Comparison of ENCODE assay signal across 8 cellular contexts in genomic region chr14:49867831-49868719, GRCh38. TPM values are rescaled to one million over a fixed set of nuclear protein-coding genes. Genes with fewer than 3 reads are reported as not detected.
A peak's percentile ranks its signal among the peaks of the same experiment; 100 is the strongest.
DNase-seq lines count a peak whose midpoint lies in the region; ATAC-seq and TF ChIP-seq lines count a peak whose summit lies in the region.

No MANE protein-coding gene starts in this region.

- no peaks in the 10 kb centered on the region for H4K20me1 ChIP-seq in PC-3 (ENCODE audit: low read length)

- intact Hi-C loops in PC-3 (cut with micrococcal nuclease): loop anchor here (1.0 to 5.0 kb wide), 6 partner anchors 20 to 194 kb away; no protein-coding TSS in a partner anchor

- H3K9me2 ChIP-seq in PC-3 (replicated peaks; ENCODE audit: low read length): no peaks in the 10 kb centered on the region

- H3K27ac ChIP-seq in PC-3 (ENCODE audit: low read length) (peak overlapping the region; percentile 67), muscle layer of duodenum (ENCODE audit: low read length) (peak overlapping the region; percentile 99)

- peak overlapping the region; percentile 92 for H3K4me2 ChIP-seq in PC-3 (ENCODE audit: low read length)

- no peaks in the 10 kb centered on the region for H3F3A ChIP-seq in PC-3 (ENCODE audit: low read length, unreplicated experiment)

- H3K4me3 Mint-ChIP-seq in activated T-cell treated with anti-CD3 and anti-CD28 coated beads, Interleukin-2, amount 50 U/mL, for 24 hours: peak overlapping the region; percentile 90

- H3K9ac ChIP-seq in PC-3 (ENCODE audit: low read length): peak overlapping the region; percentile 77

- POLR2A ChIA-PET in PC-3 (lab: Charles Lee; ENCODE audit: unreplicated experiment): interaction anchor here (0.5 to 1.4 kb wide), 19 partner anchors 20 to 672 kb away, joined by 3 to 22 read pairs (median 5); partner anchors contain the start of genes ARF6 and LRR1

- H3K27me3 ChIP-seq in PC-3 (ENCODE audit: low read length): no peaks in the 10 kb centered on the region
- no peaks in the 10 kb centered on the region for H3K27me3 ChIP-seq in muscle layer of duodenum (ENCODE audit: low read depth, low read length)

- H3K36me3 Mint-ChIP-seq in activated T-cell treated with anti-CD3 and anti-CD28 coated beads, Interleukin-2, amount 50 U/mL, for 24 hours (ENCODE audit: low read depth): peaks cover 9% of the 10 kb centered on the region

- H3K9me3 Mint-ChIP-seq in activated T-cell treated with anti-CD3 and anti-CD28 coated beads, Interleukin-2, amount 50 U/mL, for 24 hours: no peaks in the 10 kb centered on the region

- H3K4me3 ChIP-seq in PC-3 (ENCODE audit: low read length) (peak overlapping the region; percentile 71), muscle layer of duodenum (ENCODE audit: low read depth in 1 of 2, low read length in 2 of 2) (peak overlapping the region; percentile 59 to 82)

- in situ Hi-C loops in KBM-7 (cut with MboI; ENCODE audit: low pct_unique_long_range_greater_than_20kb, low sequenced_read_pairs): loop anchor here (25.0 kb wide), 1 partner anchor 244 kb away; the partner anchor contains the start of gene VCPKMT

- H3K79me2 ChIP-seq in PC-3 (ENCODE audit: low read length): peaks cover 4% of the 10 kb centered on the region; the same call in 1 of the 2 replicates

- ATAC-seq in GM21737 (IDR thresholded peaks at IDR 0.05; ENCODE audit: unreplicated experiment) (peak; percentile 83), PC-3 (peak; percentile 95), esophagus mucosa (peak; percentile 97)

- peaks cover 33% of the 10 kb centered on the region for H3K4me1 Mint-ChIP-seq in activated T-cell treated with anti-CD3 and anti-CD28 coated beads, Interleukin-2, amount 50 U/mL, for 24 hours (ENCODE audit: low read depth)

- TF ChIP-seq CTCF in PC-3 (conservative IDR thresholded peaks at IDR 0.05; ENCODE audit: low read depth, low read length): no peak

- peak overlapping the region; percentile 99 for H2AFZ ChIP-seq in PC-3 (ENCODE audit: low read length)

- H3K4me1 ChIP-seq in PC-3 (ENCODE audit: insufficient read depth, low read length): peaks cover 33% of the 10 kb centered on the region
- peaks cover 0 to 10% of the 10 kb centered on the region in 2 donors for H3K4me1 ChIP-seq in muscle layer of duodenum (ENCODE audit: control insufficient read depth in 1 of 2, insufficient read depth in 2 of 2, low read length in 2 of 2)

- peak overlapping the region; percentile 96 for H3K27ac Mint-ChIP-seq in activated T-cell treated with anti-CD3 and anti-CD28 coated beads, Interleukin-2, amount 50 U/mL, for 24 hours

- H3K36me3 ChIP-seq in PC-3 (ENCODE audit: low read depth, low read length): no peaks in the 10 kb centered on the region
- peaks cover 0 to 3% of the 10 kb centered on the region in 2 donors for H3K36me3 ChIP-seq in muscle layer of duodenum (ENCODE audit: control insufficient read depth in 1 of 2, insufficient read depth in 2 of 2, low read length in 2 of 2)

- DNase-seq in DMS79 (lab: John Stamatoyannopoulos, UW) (peak; percentile 89), KBM-7 (peak; percentile 96), PC-3 (peak; percentile 98)
- DNase-seq in activated T-cell treated with anti-CD3 and anti-CD28 coated beads, Interleukin-2, amount 50 U/mL, for 24 hours: peak; percentile 98
- DNase-seq in stimulated activated CD8-positive, alpha-beta memory T cell treated with anti-CD3 and anti-CD28 coated beads, Interleukin-7, amount 100 ng/mL, for 1 hour (ENCODE audit: low read depth in 2 of 2): peak; percentile 96 to 97

- H3K9me3 ChIP-seq in PC-3 (ENCODE audit: low read length) (no peaks in the 10 kb centered on the region), muscle layer of duodenum (ENCODE audit: control insufficient read depth in 1 of 2, low read length in 2 of 2) (no peaks in the 10 kb centered on the region)

- CTCF ChIA-PET in PC-3 (lab: Charles Lee): interaction anchor here (0.5 to 1.3 kb wide), 9 partner anchors 11 to 292 kb away, joined by 3 to 10 read pairs (median 3); no protein-coding TSS in a partner anchor

- no TSS peak for BruUV-seq in PC-3 (replicated peaks; lab: Mats Ljungman, UMichigan)

- no peaks in the 10 kb centered on the region for H3K27me3 Mint-ChIP-seq in activated T-cell treated with anti-CD3 and anti-CD28 coated beads, Interleukin-2, amount 50 U/mL, for 24 hours

RNA-seq across cellular contexts. Expression of gene NEMF, which starts 15.5 kb away (rescaled TPM):
- total RNA-seq in PC-3 (2014; rRNA removed) (52.9 and 54.0 TPM in 2 replicates), esophagus mucosa (40.1 TPM)

RNA-seq across cellular contexts. Expression of gene ARF6, which starts 24.8 kb away (rescaled TPM):
- total RNA-seq in PC-3 (2014; rRNA removed) (86.4 and 107 TPM in 2 replicates), esophagus mucosa (144 TPM)

Comparison
In these comparisons a context has a peak if more than half of its experiments do, and no peak if none do; other contexts are left out.
1. Peak in every context shown above with its lines: DNase-seq, ATAC-seq, H3K4me3 ChIP-seq and H3K27ac ChIP-seq.